ENCODE assay signal across 14 cellular contexts in genomic region chr3:172581757-172582166, GRCh38. TPM values are rescaled to one million over a fixed set of nuclear protein-coding genes. Genes with fewer than 3 reads are reported as not detected.
DNase-seq lines count a peak whose midpoint lies in the region; ATAC-seq lines count a peak whose summit lies in the region.
"Had no signal": no experiment of that assay in that cellular context is flagged by ENCODE, and none has a peak within 500 bp of the region (broad histone marks: within the 10 kb centered on the region; RNA-seq: fewer than 3 reads in every experiment).

No MANE protein-coding gene starts in this region.

- POLR2A ChIA-PET in activated naive CD8-positive, alpha-beta T cell treated with anti-CD3 and anti-CD28 coated beads, Interleukin-2, amount 10 ng/mL, durations not matched to agents 7 days and 5 days (lab: Charles Lee): interaction anchor here (0.8 to 8.1 kb wide), 8 partner anchors 10 to 169 kb away, joined by 4 to 87 read pairs (median 6); partner anchors contain the start of genes ECT2 and TNFSF10

- peak overlapping the region; percentile 94 for H3K27ac ChIP-seq in KOPT-K1 (ENCODE audit: low read depth, low read length, poor library complexity, severe bottlenecking)
- H3K27ac ChIP-seq: psoas muscle had no signal

- peaks cover 94% of the 10 kb centered on the region for H3K4me1 Mint-ChIP-seq in activated naive CD4-positive, alpha-beta T cell treated with anti-CD3 and anti-CD28 coated beads for 36 hours (ENCODE audit: low read depth)
- peaks cover 94% of the 10 kb centered on the region for H3K4me1 Mint-ChIP-seq in activated naive CD8-positive, alpha-beta T cell treated with anti-CD3 and anti-CD28 coated beads, Interleukin-2, amount 10 ng/mL, durations not matched to agents 7 days and 5 days
- peaks cover 100% of the 10 kb centered on the region for H3K4me1 Mint-ChIP-seq in stimulated activated naive CD8-positive, alpha-beta T cell treated with anti-CD3 and anti-CD28 coated beads, Interleukin-15, amount 100 ng/mL, for 72 hours

- peaks cover 8% of the 10 kb centered on the region for H3K36me3 Mint-ChIP-seq in activated naive CD4-positive, alpha-beta T cell treated with anti-CD3 and anti-CD28 coated beads for 36 hours (ENCODE audit: low read depth)
- peaks cover 27% of the 10 kb centered on the region for H3K36me3 Mint-ChIP-seq in activated naive CD8-positive, alpha-beta T cell treated with anti-CD3 and anti-CD28 coated beads, Interleukin-2, amount 10 ng/mL, durations not matched to agents 7 days and 5 days
- H3K36me3 Mint-ChIP-seq: brain, IgD-negative memory B cell had no signal

- H3K4me3 Mint-ChIP-seq in activated naive CD4-positive, alpha-beta T cell treated with anti-CD3 and anti-CD28 coated beads for 36 hours: peak overlapping the region; percentile 3
- peak overlapping the region; percentile 76 for H3K4me3 Mint-ChIP-seq in activated naive CD8-positive, alpha-beta T cell treated with anti-CD3 and anti-CD28 coated beads, Interleukin-2, amount 10 ng/mL, durations not matched to agents 7 days and 5 days
- peak overlapping the region; percentile 66 to 69 for H3K4me3 Mint-ChIP-seq in stimulated activated naive CD8-positive, alpha-beta T cell treated with anti-CD3 and anti-CD28 coated beads, Interleukin-15, amount 100 ng/mL, for 72 hours
- H3K4me3 Mint-ChIP-seq: brain, IgD-negative memory B cell had no signal

- no peak for DNase-seq in activated naive CD4-positive, alpha-beta T cell treated with anti-CD3 and anti-CD28 coated beads for 36 hours
- DNase-seq in activated naive CD4-positive, alpha-beta T cell (lab: John Stamatoyannopoulos, UW): no peak
- DNase-seq in activated naive CD8-positive, alpha-beta T cell treated with anti-CD3 and anti-CD28 coated beads, Interleukin-2, amount 10 ng/mL, durations not matched to agents 7 days and 5 days: no peak
- no peak for DNase-seq in stimulated activated naive CD8-positive, alpha-beta T cell treated with anti-CD3 and anti-CD28 coated beads, Interleukin-15, amount 100 ng/mL, for 72 hours
- DNase-seq in NCI-H510A (lab: John Stamatoyannopoulos, UW): no peak
- no peak for DNase-seq in islet precursor cell
- DNase-seq: DMS 273 treated with DMSO at 0.1 percent for 48 hours; psoas muscle; SIG-M5; stimulated activated CD4-positive, alpha-beta T cell treated with anti-CD3 and anti-CD28 coated beads, Interleukin-15, amount 100 ng/mL, for 24 hours had no signal

- H3K27ac Mint-ChIP-seq in activated naive CD4-positive, alpha-beta T cell treated with anti-CD3 and anti-CD28 coated beads for 36 hours: peak overlapping the region; percentile 85
- peak overlapping the region; percentile 90 for H3K27ac Mint-ChIP-seq in activated naive CD8-positive, alpha-beta T cell treated with anti-CD3 and anti-CD28 coated beads, Interleukin-2, amount 10 ng/mL, durations not matched to agents 7 days and 5 days
- H3K27ac Mint-ChIP-seq in stimulated activated naive CD8-positive, alpha-beta T cell treated with anti-CD3 and anti-CD28 coated beads, Interleukin-15, amount 100 ng/mL, for 72 hours: peak overlapping the region; percentile 64 to 82
- H3K27ac Mint-ChIP-seq: brain had no signal

- intact Hi-C loops in activated naive CD4-positive, alpha-beta T cell treated with anti-CD3 and anti-CD28 coated beads for 36 hours (cut with micrococcal nuclease): loop anchor here (1.0 to 5.0 kb wide), 8 partner anchors 11 to 1334 kb away; partner anchors contain the start of genes FNDC3B and TNFSF10

- H3K9me3 Mint-ChIP-seq in activated naive CD4-positive, alpha-beta T cell treated with anti-CD3 and anti-CD28 coated beads for 36 hours: no peaks in the 10 kb centered on the region
- H3K9me3 Mint-ChIP-seq in activated naive CD8-positive, alpha-beta T cell treated with anti-CD3 and anti-CD28 coated beads, Interleukin-2, amount 10 ng/mL, durations not matched to agents 7 days and 5 days: peaks cover 2% of the 10 kb centered on the region
- H3K9me3 Mint-ChIP-seq in stimulated activated naive CD8-positive, alpha-beta T cell treated with anti-CD3 and anti-CD28 coated beads, Interleukin-15, amount 100 ng/mL, for 72 hours: peaks cover 0 to 8% of the 10 kb centered on the region in 2 donors
- H3K9me3 Mint-ChIP-seq: IgD-negative memory B cell had no signal

- no peaks in the 10 kb centered on the region for H3K36me3 ChIP-seq in KOPT-K1 (ENCODE audit: insufficient read depth, low read length)

- H3K27me3 Mint-ChIP-seq in activated naive CD4-positive, alpha-beta T cell treated with anti-CD3 and anti-CD28 coated beads for 36 hours (ENCODE audit: low read depth): no peaks in the 10 kb centered on the region
- no peaks in the 10 kb centered on the region for H3K27me3 Mint-ChIP-seq in activated naive CD8-positive, alpha-beta T cell treated with anti-CD3 and anti-CD28 coated beads, Interleukin-2, amount 10 ng/mL, durations not matched to agents 7 days and 5 days
- no peaks in the 10 kb centered on the region for H3K27me3 Mint-ChIP-seq in stimulated activated naive CD8-positive, alpha-beta T cell treated with anti-CD3 and anti-CD28 coated beads, Interleukin-15, amount 100 ng/mL, for 72 hours
- H3K27me3 Mint-ChIP-seq: IgD-negative memory B cell had no signal

- ATAC-seq in activated naive CD8-positive, alpha-beta T cell treated with anti-CD3 and anti-CD28 coated beads, Interleukin-2, amount 10 ng/mL, durations not matched to agents 7 days and 5 days (ENCODE audit: low read depth): peak; percentile 33
- peak; percentile 67 for ATAC-seq in stimulated activated naive CD8-positive, alpha-beta T cell treated with anti-CD3 and anti-CD28 coated beads, Interleukin-15, amount 100 ng/mL, for 72 hours
- ATAC-seq in HG02623 (IDR thresholded peaks at IDR 0.05; ENCODE audit: unreplicated experiment): no peak
- ATAC-seq: psoas muscle had no signal

- H3K9me3 ChIP-seq in KOPT-K1 (ENCODE audit: insufficient read depth, low read length, poor library complexity, severe bottlenecking): peaks cover 6% of the 10 kb centered on the region
- H3K9me3 ChIP-seq: psoas muscle had no signal

- CTCF ChIA-PET in activated naive CD4-positive, alpha-beta T cell treated with anti-CD3 and anti-CD28 coated beads for 36 hours (lab: Charles Lee): interaction anchor here (1.4 to 7.2 kb wide), 4 partner anchors 8 to 66 kb away, joined by 6 to 47 read pairs (median 6); no protein-coding TSS in a partner anchor

RNA-seq across cellular contexts. Expression of gene TNFSF10, which starts 58.5 kb away (rescaled TPM):
- total RNA-seq in activated naive CD4-positive, alpha-beta T cell treated with anti-CD3 and anti-CD28 coated beads for 36 hours: 10 to 100 TPM; 31.8 to 32.7 TPM
- total RNA-seq in activated naive CD8-positive, alpha-beta T cell treated with anti-CD3 and anti-CD28 coated beads, Interleukin-2, amount 10 ng/mL, durations not matched to agents 7 days and 5 days: 100 to 1,000 TPM; 151 to 159 TPM

Comparison
In these comparisons a context has a peak if more than half of its experiments do, and no peak if none do; other contexts are left out.
1. H3K4me3 Mint-ChIP-seq: peak in every context shown above with its lines; median percentile 76 in activated naive CD8-positive, alpha-beta T cell treated with anti-CD3 and anti-CD28 coated beads, Interleukin-2, amount 10 ng/mL, durations not matched to agents 7 days and 5 days; 68 in stimulated activated naive CD8-positive, alpha-beta T cell treated with anti-CD3 and anti-CD28 coated beads, Interleukin-15, amount 100 ng/mL, for 72 hours; 3 in activated naive CD4-positive, alpha-beta T cell treated with anti-CD3 and anti-CD28 coated beads for 36 hours.
2. RNA of gene TNFSF10, which starts 58.5 kb away (total RNA-seq): 151 to 159 TPM in activated naive CD8-positive, alpha-beta T cell treated with anti-CD3 and anti-CD28 coated beads, Interleukin-2, amount 10 ng/mL, durations not matched to agents 7 days and 5 days; 31.8 to 32.7 TPM in activated naive CD4-positive, alpha-beta T cell treated with anti-CD3 and anti-CD28 coated beads for 36 hours; every median in the first group is over 4 times any median in the second.
3. Peak in every context shown above with its lines, with median percentiles within 50 percentile points of each other: H3K27ac Mint-ChIP-seq.